ENCODE assay signal across 8 cellular contexts in the genomic region with DNA sequence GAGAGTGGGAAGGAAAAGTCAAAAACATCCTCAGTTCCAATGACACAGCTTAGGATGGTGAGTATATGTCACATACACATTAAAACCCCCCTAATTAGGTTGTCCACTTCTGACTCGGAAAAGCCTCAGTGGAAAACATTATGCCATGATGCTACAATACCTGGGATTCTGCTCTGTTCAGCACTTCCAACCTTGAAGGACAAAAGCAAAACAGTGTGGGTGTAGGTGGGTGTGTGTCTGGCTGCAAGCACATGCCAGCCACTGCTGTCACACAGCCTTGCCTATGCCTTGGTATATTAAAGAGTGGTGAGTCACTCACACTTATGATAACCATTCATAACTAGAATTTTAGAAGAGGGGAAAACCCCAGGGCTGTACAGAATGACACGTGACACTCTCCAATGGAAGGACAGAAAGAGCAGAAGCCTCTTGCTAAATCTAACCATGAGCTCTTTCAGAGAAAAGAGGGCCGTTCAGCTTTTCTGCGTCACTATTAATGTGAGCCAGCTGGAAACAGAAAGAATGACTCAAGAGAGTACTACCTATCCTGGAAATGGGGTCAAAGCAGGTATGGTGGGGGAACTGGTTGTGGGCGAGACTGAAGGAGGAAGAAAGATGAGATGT.
DNase-seq lines count a peak whose midpoint lies in the region; ATAC-seq and TF ChIP-seq lines count a peak whose summit lies in the region.

No MANE protein-coding gene starts in this region.

- intact Hi-C loops in OCI-LY7 (cut with micrococcal nuclease; ENCODE audit: unreplicated experiment), result no loop called here

- DNase-seq in fibroblast of pulmonary artery (ENCODE audit: low read depth) (peak; percentile 2), OCI-LY7 (ENCODE audit: low spot score) (no peak), NCI-H82 treated with DMSO at 0.1 percent for 48 hours (lab: John Stamatoyannopoulos, UW; ENCODE audit: unreplicated experiment) (no peak), nucleus accumbens (lab: John Stamatoyannopoulos, UW) (no peak), NCI-H146 treated with DMSO at 0.1 percent for 48 hours (lab: John Stamatoyannopoulos, UW; ENCODE audit: unreplicated experiment) (no peak)

- H4K20me1 ChIP-seq in OCI-LY7 (ENCODE audit: insufficient read depth, low read length), result no peaks in the 10 kb centered on the region

- H3K4me1 ChIP-seq in OCI-LY7 (ENCODE audit: insufficient read depth, low read length, poor library complexity, severe bottlenecking), result no peaks in the 10 kb centered on the region

- no peaks in the 10 kb centered on the region for H3K9me2 ChIP-seq in OCI-LY7 (ENCODE audit: insufficient read depth, low read length)

- no peak overlapping the region for H3K27ac ChIP-seq in OCI-LY7 (ENCODE audit: low read depth, low read length, poor library complexity, severe bottlenecking)

- peak overlapping the region; percentile 12 for H3K4me3 Mint-ChIP-seq in T-helper 1 cell treated with Interleukin-12 subunit alpha and Interleukin-12 subunit beta and Interleukin-4 antibody, amounts not matched to agents 30 μg/mL and 1 μg/mL, for 36 hours

- no peaks in the 10 kb centered on the region for H3K27me3 Mint-ChIP-seq in T-helper 1 cell treated with Interleukin-12 subunit alpha and Interleukin-12 subunit beta and Interleukin-4 antibody, amounts not matched to agents 30 μg/mL and 1 μg/mL, for 36 hours (ENCODE audit: low read depth)

- peaks cover 10% of the 10 kb centered on the region for H3K36me3 Mint-ChIP-seq in T-helper 1 cell treated with Interleukin-12 subunit alpha and Interleukin-12 subunit beta and Interleukin-4 antibody, amounts not matched to agents 30 μg/mL and 1 μg/mL, for 36 hours (ENCODE audit: low read depth)

- peak overlapping the region; percentile 76 for H3K27ac Mint-ChIP-seq in T-helper 1 cell treated with Interleukin-12 subunit alpha and Interleukin-12 subunit beta and Interleukin-4 antibody, amounts not matched to agents 30 μg/mL and 1 μg/mL, for 36 hours

- CTCF ChIA-PET in OCI-LY7 (lab: Charles Lee; ENCODE audit: unreplicated experiment), result no interaction called here

- BruUV-seq in OCI-LY7 (replicated peaks; lab: Mats Ljungman, UMichigan), result no TSS peak

- H3K9me3 ChIP-seq in OCI-LY7 (ENCODE audit: low read length), result no peaks in the 10 kb centered on the region

- peak; percentile 90 for ATAC-seq in GM18858 (IDR thresholded peaks at IDR 0.05; ENCODE audit: unreplicated experiment)
- ATAC-seq in HG02759 (IDR thresholded peaks at IDR 0.05; ENCODE audit: unreplicated experiment), result peak; percentile 89

- TF ChIP-seq CTCF in fibroblast of pulmonary artery (IDR thresholded peaks at IDR 0.05; ENCODE audit: low read length, missing control alignments), result no peak
- no peak for TF ChIP-seq CTCF in OCI-LY7 (conservative IDR thresholded peaks at IDR 0.05; ENCODE audit: low read length)

- no peak overlapping the region for H2AFZ ChIP-seq in OCI-LY7 (ENCODE audit: low read length)

- H3K79me2 ChIP-seq in OCI-LY7 (ENCODE audit: insufficient read depth, low read depth, low read length), result no peaks in the 10 kb centered on the region

- H3K4me1 Mint-ChIP-seq in T-helper 1 cell treated with Interleukin-12 subunit alpha and Interleukin-12 subunit beta and Interleukin-4 antibody, amounts not matched to agents 30 μg/mL and 1 μg/mL, for 36 hours (ENCODE audit: low read depth), result peaks cover 19% of the 10 kb centered on the region

- no peak overlapping the region for H3K4me2 ChIP-seq in OCI-LY7 (ENCODE audit: low read length)

- H3K9me3 Mint-ChIP-seq in T-helper 1 cell treated with Interleukin-12 subunit alpha and Interleukin-12 subunit beta and Interleukin-4 antibody, amounts not matched to agents 30 μg/mL and 1 μg/mL, for 36 hours, result peaks cover 37% of the 10 kb centered on the region

- H3K4me3 ChIP-seq in fibroblast of pulmonary artery (replicated peaks; ENCODE audit: low read depth, low read length) (no peak overlapping the region), OCI-LY7 (ENCODE audit: low read depth, low read length, poor library complexity, severe bottlenecking) (no peak overlapping the region)

- POLR2A ChIA-PET in OCI-LY7 (lab: Charles Lee), result no interaction called here

- H3K36me3 ChIP-seq in OCI-LY7 (ENCODE audit: insufficient read depth, low read length), result no peaks in the 10 kb centered on the region
